8 cellular contexts compared by ENCODE assay signal in genomic region chr20:64062276-64062595, GRCh38. TPM values are rescaled to one million over a fixed set of nuclear protein-coding genes. Genes with fewer than 3 reads are reported as not detected.
A peak's percentile ranks its signal among the peaks of the same experiment; 100 is the strongest.
DNase-seq lines count a peak whose midpoint lies in the region; FAIRE-seq and TF ChIP-seq lines count a peak whose summit lies in the region.

No MANE protein-coding gene starts in this region.

- H3K27me3 Mint-ChIP-seq in neural crest cell (ENCODE audit: low read depth): peaks cover 2% of the 10 kb centered on the region

- H3K36me3 Mint-ChIP-seq in neural crest cell (ENCODE audit: low read depth): no peaks in the 10 kb centered on the region

- H3K23me2 ChIP-seq in H1 (ENCODE audit: low read depth, low read length): peaks cover 2% of the 10 kb centered on the region; the same call in 1 of the 2 replicates

- H3K4me3 Mint-ChIP-seq in neural crest cell: peak overlapping the region; percentile 96

- no peaks in the 10 kb centered on the region for H3K9me2 ChIP-seq in OCI-LY1 (ENCODE audit: low read depth, low read length)

- H2AK5ac ChIP-seq in H1 (ENCODE audit: low read depth, low read length): no peak overlapping the region

- H4K5ac ChIP-seq in H1 (ENCODE audit: insufficient read length, low read depth, low read length): peak overlapping the region; percentile 91

- TF ChIP-seq RAD21 in H1 (IDR thresholded peaks at IDR 0.05 in 1 of 2, conservative IDR thresholded peaks at IDR 0.05 in 1 of 2; ENCODE audit: low read depth in 2 of 2, low read length in 2 of 2): no peak

- H3K4ac ChIP-seq in H1 (replicated peaks; ENCODE audit: insufficient read length, low read depth, low read length): no peak overlapping the region

- H3K27ac ChIP-seq in OCI-LY1 (ENCODE audit: low read depth, low read length, poor library complexity, severe bottlenecking): no peak overlapping the region
- no peak overlapping the region for H3K27ac ChIP-seq in H1 (ENCODE audit: low read depth, low read length)

- H2AFZ ChIP-seq in OCI-LY1 (ENCODE audit: low read length) (no peak overlapping the region), H1 (ENCODE audit: low read length) (no peak overlapping the region)

- H3K4me3 ChIP-seq in BJ (ENCODE audit: low read depth, low read length) (peak overlapping the region; percentile 51), OCI-LY1 (ENCODE audit: low read depth, low read length, poor library complexity, severe bottlenecking) (peak overlapping the region; percentile 78), H1 (ENCODE audit: extremely low read depth in 1 of 4, insufficient read depth in 2 of 4, low read depth in 3 of 4, low read length in 4 of 4) (peak overlapping the region; percentile 66 to 81 (median 72); a peak in 7 of 8 replicates)

- TF ChIP-seq CTCF in BJ (IDR thresholded peaks at IDR 0.05; ENCODE audit: insufficient read depth, low read depth, low read length) (no peak), OCI-LY1 (IDR thresholded peaks at IDR 0.05; ENCODE audit: low read length) (no peak), H1 (IDR thresholded peaks at IDR 0.05; ENCODE audit: control extremely low read depth in 1 of 3, insufficient read depth in 1 of 3, low read depth in 1 of 3, low read length in 3 of 3) (no peak), neural crest cell (conservative IDR thresholded peaks at IDR 0.05) (no peak)

- H3K56ac ChIP-seq in H1 (replicated peaks; ENCODE audit: insufficient read length, low read depth, low read length): no peak overlapping the region

- peak overlapping the region; percentile 84 for H4K91ac ChIP-seq in H1 (replicated peaks; ENCODE audit: insufficient read length, low read length)

- 65% methylated on average over 5 of the region's 5 CpGs; no CpG with 5 or more reads in 1 of the 2 experiments for WGBS in H1 (ENCODE audit: extremely low coverage in 1 of 2, insufficient coverage in 1 of 2, insufficient read length in 1 of 2, insufficient replicate concordance in 2 of 2, low coverage in 1 of 2, low lambda C conversion rate in 2 of 2, missing lambda C conversion rate in 1 of 2), 2 experiments

- H2BK15ac ChIP-seq in H1 (ENCODE audit: low read length): no peak overlapping the region

- no peak overlapping the region for H2BK20ac ChIP-seq in H1 (ENCODE audit: low read length)

- H3K4me1 ChIP-seq in OCI-LY1 (ENCODE audit: insufficient read depth, low read length, severe bottlenecking): peaks cover 41% of the 10 kb centered on the region
- H3K4me1 ChIP-seq in H1 (replicated peaks in 1 of 4; ENCODE audit: control insufficient read depth in 3 of 4, insufficient read depth in 4 of 4, low read length in 3 of 4): peaks cover 3 to 17% (median 12%) of the 10 kb centered on the region in 4 experiments

- no peak for TF ChIP-seq POLR2A in H1 (IDR thresholded peaks at IDR 0.05; ENCODE audit: control extremely low read depth in 1 of 2, low read depth in 2 of 2, low read length in 2 of 2)

- H3K18ac ChIP-seq in H1 (ENCODE audit: extremely low read depth, low read length): no peak overlapping the region

- no peak overlapping the region for H2BK120ac ChIP-seq in H1 (replicated peaks; ENCODE audit: low read depth, low read length)

- H3F3A ChIP-seq in OCI-LY1 (ENCODE audit: insufficient read depth, low read length): no peaks in the 10 kb centered on the region

- H3K36me3 ChIP-seq in BJ (ENCODE audit: control insufficient read depth, insufficient read depth, low read length): no peaks in the 10 kb centered on the region
- H3K36me3 ChIP-seq in OCI-LY1 (ENCODE audit: insufficient read depth, low read length): no peaks in the 10 kb centered on the region
- H3K36me3 ChIP-seq in H1 (ENCODE audit: control insufficient read depth in 2 of 4, insufficient read depth in 4 of 4, low read length in 3 of 4): no peaks in the 10 kb centered on the region

- peak overlapping the region; percentile 72 for H4K8ac ChIP-seq in H1 (ENCODE audit: extremely low read depth, insufficient read depth, low read length)

- H3K79me2 ChIP-seq in OCI-LY1 (ENCODE audit: insufficient read depth, low read length) (no peaks in the 10 kb centered on the region), H1 (ENCODE audit: control insufficient read depth in 1 of 2, insufficient read depth in 2 of 2, low read length in 2 of 2) (no peaks in the 10 kb centered on the region)

- no peaks in the 10 kb centered on the region for H3K9me3 Mint-ChIP-seq in neural crest cell

- no peak overlapping the region for H3K14ac ChIP-seq in H1 (ENCODE audit: insufficient read length)

- H3K9ac ChIP-seq in OCI-LY1 (ENCODE audit: low read length) (peak overlapping the region; percentile 79; the same call in 1 of the 2 replicates), H1 (replicated peaks in 1 of 4; ENCODE audit: extremely low read depth in 1 of 4, low read depth in 3 of 4, low read length in 3 of 4) (0 out of 7 replicates have a peak overlapping the region, but pooled peaks of 2 of the 4 experiments have one; percentile 0 to 8)

- no peak overlapping the region for H3K23ac ChIP-seq in H1 (ENCODE audit: insufficient read length)

- H3K4me1 Mint-ChIP-seq in neural crest cell: peaks cover 24% of the 10 kb centered on the region

- no peaks in the 10 kb centered on the region for H4K20me1 ChIP-seq in OCI-LY1 (ENCODE audit: insufficient read depth, low read length)
- peaks cover 2 to 6% of the 10 kb centered on the region in 2 experiments for H4K20me1 ChIP-seq in H1 (replicated peaks in 1 of 2; ENCODE audit: control insufficient read depth in 1 of 2, insufficient read depth in 2 of 2, low read length in 2 of 2)

- H3K4me2 ChIP-seq in OCI-LY1 (ENCODE audit: low read length) (peak overlapping the region; percentile 98), H1 (ENCODE audit: insufficient read depth in 1 of 2, low read depth in 2 of 2, low read length in 2 of 2) (peak overlapping the region; percentile 60 to 83)

- no peaks in the 10 kb centered on the region for H3K9me3 ChIP-seq in OCI-LY1 (ENCODE audit: low read length)
- no peaks in the 10 kb centered on the region for H3K9me3 ChIP-seq in H1 (ENCODE audit: insufficient read depth in 2 of 2, low read depth in 1 of 2, low read length in 1 of 2)

- no peak for TF ChIP-seq EP300 in H1 (IDR thresholded peaks at IDR 0.05; ENCODE audit: borderline replicate concordance in 1 of 2, low read depth in 2 of 2, low read length in 2 of 2)

- DNase-seq in BJ (ENCODE audit: low read depth) (no peak), H1 (ENCODE audit: low read depth in 1 of 2, low spot score in 2 of 2) (no peak), neural crest cell (ENCODE audit: low read depth, low spot score) (no peak), AML-193 (lab: John Stamatoyannopoulos, UW) (no peak), H4 (ENCODE audit: low spot score) (no peak), COLO829 (ENCODE audit: low spot score) (no peak), NCI-H345 treated with DMSO at 0.1 percent for 48 hours (lab: John Stamatoyannopoulos, UW; ENCODE audit: unreplicated experiment) (no peak)

- no peak overlapping the region for H2BK5ac ChIP-seq in H1 (ENCODE audit: low read depth, low read length)

- CTCF ChIA-PET in BJ (lab: Yijun Ruan, JAX): interaction anchor here (0.8 to 2.7 kb wide), 5 partner anchors 9 to 525 kb away, joined by 3 to 21 read pairs (median 4); partner anchors contain the start of gene OPRL1
- CTCF ChIA-PET in H1 (lab: Charles Lee; ENCODE audit: partially characterized antibody): interaction anchor here (0.6 to 15.0 kb wide), 7 partner anchors 19 to 108 kb away, joined by 3 to 139 read pairs (median 4); partner anchors contain the start of genes LKAAEAR1, OPRL1, PRPF6 and RGS19

- no peak overlapping the region for H2BK12ac ChIP-seq in H1 (ENCODE audit: low read depth, low read length)

- H3K79me1 ChIP-seq in H1 (ENCODE audit: low read depth, low read length): no peaks in the 10 kb centered on the region

- POLR2A ChIA-PET in BJ (lab: Charles Lee): no interaction called here
- POLR2A ChIA-PET in H1 (lab: Charles Lee; ENCODE audit: partially characterized antibody): interaction anchor here (0.5 to 1.5 kb wide), 11 partner anchors 8 to 98 kb away, joined by 3 to 7 read pairs (median 4); partner anchors contain the start of genes C20orf204, LKAAEAR1, OPRL1 and RGS19

- H3K27me3 ChIP-seq in BJ (ENCODE audit: control insufficient read depth, insufficient read depth, low read length): no peaks in the 10 kb centered on the region
- H3K27me3 ChIP-seq in OCI-LY1 (ENCODE audit: insufficient read depth, low read length): no peaks in the 10 kb centered on the region; the same call in 1 of the 2 replicates
- H3K27me3 ChIP-seq in H1 (replicated peaks in 1 of 4; ENCODE audit: control insufficient read depth in 3 of 4, extremely low read depth in 1 of 4, insufficient read depth in 3 of 4, low read length in 3 of 4): no peaks in the 10 kb centered on the region; a peak in 2 of 7 replicates

- no peak for FAIRE-seq in H1 (lab: Jason Lieb, UNC)

- no peak overlapping the region for H3K27ac Mint-ChIP-seq in neural crest cell (ENCODE audit: unreplicated experiment)

RNA-seq across cellular contexts. Expression of gene TCEA2, which starts 0.8 kb away (rescaled TPM):
- 17.3 and 34.2 TPM in 2 replicates for polyA plus RNA-seq in BJ (2011; rRNA removed)
- 21.5 and 24.3 TPM in 2 replicates for polyA minus RNA-seq in BJ (2011; rRNA and poly(A)+ RNA removed)
- 41.4 and 46.3 TPM in 2 replicates for total RNA-seq in H1 (2021; fragmentation: NEBNext Ultra II Directional; extraction: Animal tissue kit (Norgen Biotek cat#: 25700))
- 42.3 and 66.0 TPM in 2 replicates for polyA plus RNA-seq in H1 (2011; rRNA removed)
- polyA plus RNA-seq in H1 (2011; cell fraction: cytosol; rRNA removed): 52.5 TPM
- 118 TPM for polyA plus RNA-seq in H1 (2011; cell fraction: nucleus; rRNA removed)
- 34.2 to 60.1 TPM (median 48.8 TPM) in 4 replicates for polyA plus RNA-seq in H1 (2012, experiment 1 of 2)
- polyA plus RNA-seq in H1 (2012, experiment 2 of 2): 35.4 TPM
- 55.3 TPM for polyA plus RNA-seq in H1 (2013, experiment 1 of 2)
- polyA plus RNA-seq in H1 (2013, experiment 2 of 2): 51.7 TPM
- polyA minus RNA-seq in H1 (2011; rRNA and poly(A)+ RNA removed): 9.5 and 12.8 TPM in 2 replicates
- 14.2 TPM for polyA minus RNA-seq in H1 (2011; cell fraction: cytosol; rRNA and poly(A)+ RNA removed)
- 35.6 TPM for polyA minus RNA-seq in H1 (2011; cell fraction: nucleus; rRNA and poly(A)+ RNA removed)
- 82.5 and 83.3 TPM in 2 replicates for total RNA-seq in neural crest cell
- 40.6 and 41.7 TPM in 2 replicates for total RNA-seq in H4 (2014; rRNA removed; shearing (Covaris generic))

RNA-seq across cellular contexts. Expression of gene SOX18, which starts 12.8 kb away (rescaled TPM):
- not detected in 2 replicates for polyA plus RNA-seq in BJ (2011; rRNA removed)
- not detected in 2 replicates for polyA minus RNA-seq in BJ (2011; rRNA and poly(A)+ RNA removed)
- 0.23 TPM in 1 of 2 replicates, not detected in the other for total RNA-seq in H1 (2021; fragmentation: NEBNext Ultra II Directional; extraction: Animal tissue kit (Norgen Biotek cat#: 25700))
- 0.08 and 0.09 TPM in 2 replicates for polyA plus RNA-seq in H1 (2011; rRNA removed)
- polyA plus RNA-seq in H1 (2011; cell fraction: cytosol; rRNA removed): not detected
- 0.13 TPM for polyA plus RNA-seq in H1 (2011; cell fraction: nucleus; rRNA removed)
- polyA plus RNA-seq in H1 (2012, experiment 1 of 2): 0.14 to 0.16 TPM in 2 of 4 replicates, not detected in the others
- polyA plus RNA-seq in H1 (2012, experiment 2 of 2): 0.22 TPM
- 0.34 TPM for polyA plus RNA-seq in H1 (2013, experiment 1 of 2)
- 0.39 TPM for polyA plus RNA-seq in H1 (2013, experiment 2 of 2)
- not detected in 2 replicates for polyA minus RNA-seq in H1 (2011; rRNA and poly(A)+ RNA removed)
- polyA minus RNA-seq in H1 (2011; cell fraction: cytosol; rRNA and poly(A)+ RNA removed): not detected
- 0.30 TPM for polyA minus RNA-seq in H1 (2011; cell fraction: nucleus; rRNA and poly(A)+ RNA removed)
- not detected in 2 replicates for total RNA-seq in neural crest cell
- 0.19 TPM in 1 of 2 replicates, not detected in the other for total RNA-seq in H4 (2014; rRNA removed; shearing (Covaris generic))

RNA-seq across cellular contexts. Expression of gene RGS19, which starts 17.1 kb away (rescaled TPM):
- 12.1 and 14.5 TPM in 2 replicates for polyA plus RNA-seq in BJ (2011; rRNA removed)
- 9.0 and 11.9 TPM in 2 replicates for polyA minus RNA-seq in BJ (2011; rRNA and poly(A)+ RNA removed)
- 12.7 and 13.1 TPM in 2 replicates for total RNA-seq in H1 (2021; fragmentation: NEBNext Ultra II Directional; extraction: Animal tissue kit (Norgen Biotek cat#: 25700))
- polyA plus RNA-seq in H1 (2011; rRNA removed): 16.8 and 21.9 TPM in 2 replicates
- 14.6 TPM for polyA plus RNA-seq in H1 (2011; cell fraction: cytosol; rRNA removed)
- polyA plus RNA-seq in H1 (2011; cell fraction: nucleus; rRNA removed): 18.9 TPM
- 9.5 to 12.1 TPM (median 10.6 TPM) in 4 replicates for polyA plus RNA-seq in H1 (2012, experiment 1 of 2)
- polyA plus RNA-seq in H1 (2012, experiment 2 of 2): 8.8 TPM
- polyA plus RNA-seq in H1 (2013, experiment 1 of 2): 9.0 TPM
- polyA plus RNA-seq in H1 (2013, experiment 2 of 2): 8.9 TPM
- 4.3 and 4.8 TPM in 2 replicates for polyA minus RNA-seq in H1 (2011; rRNA and poly(A)+ RNA removed)
- 8.7 TPM for polyA minus RNA-seq in H1 (2011; cell fraction: cytosol; rRNA and poly(A)+ RNA removed)
- polyA minus RNA-seq in H1 (2011; cell fraction: nucleus; rRNA and poly(A)+ RNA removed): 6.3 TPM
- 11.1 and 11.7 TPM in 2 replicates for total RNA-seq in neural crest cell
- total RNA-seq in H4 (2014; rRNA removed; shearing (Covaris generic)): 18.5 and 19.8 TPM in 2 replicates

RNA-seq across cellular contexts. Expression of gene OPRL1, which starts 17.6 kb away (rescaled TPM):
- polyA plus RNA-seq in BJ (2011; rRNA removed) (0.66 and 0.97 TPM in 2 replicates), H1 (2011; rRNA removed) (0.98 and 2.0 TPM in 2 replicates)
- 0.77 and 1.3 TPM in 2 replicates for polyA minus RNA-seq in BJ (2011; rRNA and poly(A)+ RNA removed)
- total RNA-seq in H1 (2021; fragmentation: NEBNext Ultra II Directional; extraction: Animal tissue kit (Norgen Biotek cat#: 25700)): 0.52 and 0.63 TPM in 2 replicates
- 1.3 TPM for polyA plus RNA-seq in H1 (2011; cell fraction: cytosol; rRNA removed)
- 2.1 TPM for polyA plus RNA-seq in H1 (2011; cell fraction: nucleus; rRNA removed)
- polyA plus RNA-seq in H1 (2012, experiment 1 of 2): 0.52 to 1.4 TPM (median 1.1 TPM) in 4 replicates
- polyA plus RNA-seq in H1 (2012, experiment 2 of 2): 0.81 TPM
- 0.39 TPM for polyA plus RNA-seq in H1 (2013, experiment 1 of 2)
- polyA plus RNA-seq in H1 (2013, experiment 2 of 2): 0.46 TPM
- polyA minus RNA-seq in H1 (2011; rRNA and poly(A)+ RNA removed): 1.2 and 1.4 TPM in 2 replicates
- polyA minus RNA-seq in H1 (2011; cell fraction: cytosol; rRNA and poly(A)+ RNA removed): 1.4 TPM
- polyA minus RNA-seq in H1 (2011; cell fraction: nucleus; rRNA and poly(A)+ RNA removed): 0.50 TPM
- 0.93 and 0.96 TPM in 2 replicates for total RNA-seq in neural crest cell
- 0.23 and 0.97 TPM in 2 replicates for total RNA-seq in H4 (2014; rRNA removed; shearing (Covaris generic))

RNA-seq across cellular contexts. Expression of gene LKAAEAR1, which starts 22.0 kb away (rescaled TPM):
- polyA plus RNA-seq in BJ (2011; rRNA removed) (not detected in 2 replicates), H1 (2011; rRNA removed) (0.53 and 0.91 TPM in 2 replicates)
- polyA minus RNA-seq in BJ (2011; rRNA and poly(A)+ RNA removed): not detected in 2 replicates
- 0.41 and 0.52 TPM in 2 replicates for total RNA-seq in H1 (2021; fragmentation: NEBNext Ultra II Directional; extraction: Animal tissue kit (Norgen Biotek cat#: 25700))
- 0.65 TPM for polyA plus RNA-seq in H1 (2011; cell fraction: cytosol; rRNA removed)
- polyA plus RNA-seq in H1 (2011; cell fraction: nucleus; rRNA removed): 0.34 TPM
- polyA plus RNA-seq in H1 (2012, experiment 1 of 2): 0.24 TPM in 1 of 4 replicates, not detected in the others
- polyA plus RNA-seq in H1 (2012, experiment 2 of 2): not detected
- polyA plus RNA-seq in H1 (2013, experiment 1 of 2): 0.20 TPM
- polyA plus RNA-seq in H1 (2013, experiment 2 of 2): 0.28 TPM
- polyA minus RNA-seq in H1 (2011; rRNA and poly(A)+ RNA removed): not detected in 2 replicates
- not detected for polyA minus RNA-seq in H1 (2011; cell fraction: cytosol; rRNA and poly(A)+ RNA removed)
- polyA minus RNA-seq in H1 (2011; cell fraction: nucleus; rRNA and poly(A)+ RNA removed): not detected
- not detected in 2 replicates for total RNA-seq in neural crest cell
- total RNA-seq in H4 (2014; rRNA removed; shearing (Covaris generic)): 0.60 TPM in 1 of 2 replicates, not detected in the other
